In the genomic region with DNA sequence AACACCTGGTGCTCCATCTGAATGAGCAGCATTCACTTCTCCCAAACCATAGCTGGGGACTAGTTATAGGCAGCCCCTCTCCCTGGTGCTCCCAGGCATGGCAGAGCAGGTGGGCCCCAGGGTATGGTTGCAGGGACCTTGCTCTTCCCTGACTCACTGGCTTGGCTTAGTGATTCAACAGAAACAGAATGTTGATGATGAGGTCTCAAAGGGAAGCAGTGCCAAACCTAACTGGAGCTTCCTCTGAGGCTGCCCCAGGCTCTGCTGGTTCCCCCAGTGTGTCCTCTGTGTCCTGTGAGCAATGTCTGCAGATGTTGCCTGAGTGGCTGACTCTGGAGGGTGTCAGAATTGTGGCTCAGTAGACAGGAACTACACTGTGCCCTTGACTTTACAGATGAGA, we compare ENCODE assay signal across 21 cellular contexts. TPM values are rescaled to one million over a fixed set of nuclear protein-coding genes. Genes with fewer than 3 reads are reported as not detected.
DNase-seq lines count a peak whose midpoint lies in the region; ATAC-seq and TF ChIP-seq lines count a peak whose summit lies in the region.
"Had no signal": no experiment of that assay in that cellular context is flagged by ENCODE, and none has a peak within 500 bp of the region (broad histone marks: within the 10 kb centered on the region; RNA-seq: fewer than 3 reads in every experiment).

No MANE protein-coding gene starts in this region.

- TF ChIP-seq CTCF in fibroblast of mammary gland (conservative IDR thresholded peaks at IDR 0.05; ENCODE audit: control insufficient read depth, insufficient read depth, low read depth, low read length) (no peak), type B pancreatic cell (conservative IDR thresholded peaks at IDR 0.05) (no peak)

- no peak overlapping the region for H3K4me3 ChIP-seq in fibroblast of mammary gland (ENCODE audit: control insufficient read depth, low read depth, low read length)
- H3K4me3 ChIP-seq: BLaER1, HAP-1, PC-9 had no signal

- peak overlapping the region; percentile 26 for H3K27ac Mint-ChIP-seq in type B pancreatic cell
- no peak overlapping the region for H3K27ac Mint-ChIP-seq in stimulated activated effector memory CD8-positive, alpha-beta T cell treated with anti-CD3 and anti-CD28 coated beads, Interleukin-12 subunit alpha, Interleukin-12 subunit beta, amount 100 ng/mL, for 72 hours
- H3K27ac Mint-ChIP-seq: CD8-positive, alpha-beta T cell; IgD-negative memory B cell had no signal

- peaks cover 80% of the 10 kb centered on the region for H3K27me3 Mint-ChIP-seq in type B pancreatic cell

- H3K36me3 Mint-ChIP-seq in type B pancreatic cell, result no peaks in the 10 kb centered on the region
- no peaks in the 10 kb centered on the region for H3K36me3 Mint-ChIP-seq in stimulated activated effector memory CD8-positive, alpha-beta T cell treated with anti-CD3 and anti-CD28 coated beads, Interleukin-12 subunit alpha, Interleukin-12 subunit beta, amount 100 ng/mL, for 72 hours
- H3K36me3 Mint-ChIP-seq: CD8-positive, alpha-beta T cell; IgD-negative memory B cell had no signal

- ATAC-seq in HG03025 (IDR thresholded peaks at IDR 0.05; ENCODE audit: low FRiP score, unreplicated experiment), result no peak
- ATAC-seq in stimulated activated effector memory CD8-positive, alpha-beta T cell treated with anti-CD3 and anti-CD28 coated beads, Interleukin-12 subunit alpha, Interleukin-12 subunit beta, amount 100 ng/mL, for 72 hours, result no peak
- ATAC-seq: CD8-positive, alpha-beta T cell had no signal

- H3K4me1 Mint-ChIP-seq in type B pancreatic cell (ENCODE audit: unreplicated experiment), result no peaks in the 10 kb centered on the region
- H3K4me1 Mint-ChIP-seq in stimulated activated effector memory CD8-positive, alpha-beta T cell treated with anti-CD3 and anti-CD28 coated beads, Interleukin-12 subunit alpha, Interleukin-12 subunit beta, amount 100 ng/mL, for 72 hours, result no peaks in the 10 kb centered on the region

- no peak overlapping the region for H3K4me3 Mint-ChIP-seq in type B pancreatic cell
- H3K4me3 Mint-ChIP-seq in stimulated activated effector memory CD8-positive, alpha-beta T cell treated with anti-CD3 and anti-CD28 coated beads, Interleukin-12 subunit alpha, Interleukin-12 subunit beta, amount 100 ng/mL, for 72 hours, result no peak overlapping the region
- H3K4me3 Mint-ChIP-seq: CD8-positive, alpha-beta T cell; IgD-negative memory B cell had no signal

- DNase-seq in EL (peak; percentile 69), M059J (ENCODE audit: low read depth) (peak; percentile 7), fibroblast of mammary gland (ENCODE audit: low read depth) (peak; percentile 9), type B pancreatic cell (ENCODE audit: extremely low spot score, unreplicated experiment) (no peak), GM19238 (ENCODE audit: insufficient read length, low spot score) (no peak)
- no peak for DNase-seq in stimulated activated effector memory CD8-positive, alpha-beta T cell treated with anti-CD3 and anti-CD28 coated beads, Interleukin-12 subunit alpha, Interleukin-12 subunit beta, amount 100 ng/mL, for 72 hours (ENCODE audit: low spot score in 2 of 2)
- DNase-seq: ACHN; CD8-positive, alpha-beta T cell; DMS79; GF-D8; Kasumi-1; MV-4-11; NCI-H1417 treated with DMSO at 0.1 percent for 48 hours; NCI-H1930; NCI-H2171 treated with DMSO at 0.1 percent for 48 hours; NCI-H510A; PC-9 had no signal

- H3K9me3 Mint-ChIP-seq in type B pancreatic cell, result no peaks in the 10 kb centered on the region
- H3K9me3 Mint-ChIP-seq in stimulated activated effector memory CD8-positive, alpha-beta T cell treated with anti-CD3 and anti-CD28 coated beads, Interleukin-12 subunit alpha, Interleukin-12 subunit beta, amount 100 ng/mL, for 72 hours, result no peaks in the 10 kb centered on the region
- H3K9me3 Mint-ChIP-seq: CD8-positive, alpha-beta T cell had no signal

RNA-seq across cellular contexts. Expression of a gene that starts 3.7 kb away (rescaled TPM):
- total RNA-seq in M059J (2014; rRNA removed; shearing (Covaris generic)), result not detected in 2 replicates
- total RNA-seq in type B pancreatic cell (ENCODE audit: low replicate concordance), result 0.14 and 1.8 TPM in 2 replicates
- total RNA-seq: CD8-positive, alpha-beta T cell; PC-9 had no signal

Comparison
In these comparisons a context has a peak if more than half of its experiments do, and no peak if none do; other contexts are left out.
1. DNase-seq: peak in EL (single experiment), M059J (single experiment) and fibroblast of mammary gland (single experiment); none in type B pancreatic cell (single experiment), GM19238 (single experiment) and stimulated activated effector memory CD8-positive, alpha-beta T cell treated with anti-CD3 and anti-CD28 coated beads, Interleukin-12 subunit alpha, Interleukin-12 subunit beta, amount 100 ng/mL, for 72 hours (0 of 2).